In genomic region chr10:46578475-46579178, GRCh38 we compare ENCODE assay signal across 1 cellular context.
TF ChIP-seq lines count a peak whose summit lies in the region.

SYT15 (plus strand) TSS chr10:46579128; CDS start chr10:46579169, 41 bp downstream.

TF ChIP-seq in H1, 55 proteins besides CTCF, POLR2A, EP300 and RAD21:
- peak; percentile 38 for TF ChIP-seq EZH2 (IDR thresholded peaks at IDR 0.05; ENCODE audit: low read depth, low read length, severe bottlenecking)
